Comparison of ENCODE assay signal across 11 cellular contexts in the genomic region with DNA sequence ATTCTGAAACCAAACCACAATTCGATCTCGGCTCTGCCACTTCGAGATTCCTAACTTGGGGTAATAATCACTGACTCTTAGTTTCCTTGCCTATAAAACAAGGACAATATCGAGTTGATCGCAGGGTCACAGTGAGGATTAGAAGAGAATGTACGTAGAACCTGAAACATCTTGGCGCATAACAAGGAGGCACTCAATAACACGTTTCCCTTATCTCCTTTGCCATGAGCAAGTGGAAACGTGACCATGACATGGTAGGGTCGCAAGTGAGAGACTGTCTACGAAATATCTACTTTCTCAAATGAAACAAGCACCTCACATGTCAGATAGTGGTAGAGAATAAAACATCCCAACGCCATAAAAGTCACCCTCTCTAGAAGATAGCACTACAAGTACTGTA. TPM values are rescaled to one million over a fixed set of nuclear protein-coding genes. Genes with fewer than 3 reads are reported as not detected.
DNase-seq lines count a peak whose midpoint lies in the region; ATAC-seq lines count a peak whose summit lies in the region.
"Had no signal": no experiment of that assay in that cellular context is flagged by ENCODE, and none has a peak within 500 bp of the region (broad histone marks: within the 10 kb centered on the region; RNA-seq: fewer than 3 reads in every experiment).

No MANE protein-coding gene starts in this region.

- H3K27me3 Mint-ChIP-seq in stimulated activated naive CD8-positive, alpha-beta T cell treated with anti-CD3 and anti-CD28 coated beads, Interleukin-15, Interleukin-2, amounts not matched to agents 100 ng/mL and 50 ng/mL, for 24 hours, result no peaks in the 10 kb centered on the region
- H3K27me3 Mint-ChIP-seq in activated naive CD8-positive, alpha-beta T cell treated with anti-CD3 and anti-CD28 coated beads, Interleukin-2, amount 50 U/mL, for 24 hours, result no peaks in the 10 kb centered on the region

- no peak overlapping the region for H3K18ac ChIP-seq in mesenchymal stem cell (ENCODE audit: low read depth in 1 of 2, low read length in 2 of 2)

- H3K4me1 Mint-ChIP-seq in stimulated activated naive CD8-positive, alpha-beta T cell treated with anti-CD3 and anti-CD28 coated beads, Interleukin-15, Interleukin-2, amounts not matched to agents 100 ng/mL and 50 ng/mL, for 24 hours (ENCODE audit: low read depth), result peaks cover 66% of the 10 kb centered on the region
- peaks cover 64% of the 10 kb centered on the region for H3K4me1 Mint-ChIP-seq in activated naive CD8-positive, alpha-beta T cell treated with anti-CD3 and anti-CD28 coated beads, Interleukin-2, amount 50 U/mL, for 24 hours

- H3K9ac ChIP-seq in mesenchymal stem cell (ENCODE audit: low read length), result peak overlapping the region; percentile 98

- no peak overlapping the region for H3K23ac ChIP-seq in mesenchymal stem cell (ENCODE audit: low read length in 2 of 2)

- DNase-seq in stimulated activated naive CD8-positive, alpha-beta T cell treated with anti-CD3 and anti-CD28 coated beads, Interleukin-15, Interleukin-2, amounts not matched to agents 100 U/mL and 50 U/mL, for 24 hours, result no peak
- no peak for DNase-seq in activated naive CD8-positive, alpha-beta T cell treated with anti-CD3 and anti-CD28 coated beads, Interleukin-2, amount 50 U/mL, for 24 hours
- no peak for DNase-seq in mesenchymal stem cell
- no peak for DNase-seq in GOT3 (lab: John Stamatoyannopoulos, UW)
- no peak for DNase-seq in AG08396 (ENCODE audit: low spot score)
- DNase-seq: foreskin keratinocyte, pancreas, Right ventricle myocardium superior had no signal

- H3K36me3 Mint-ChIP-seq in stimulated activated naive CD8-positive, alpha-beta T cell treated with anti-CD3 and anti-CD28 coated beads, Interleukin-15, Interleukin-2, amounts not matched to agents 100 ng/mL and 50 ng/mL, for 24 hours (ENCODE audit: low read depth), result peaks cover 17% of the 10 kb centered on the region
- peaks cover 14% of the 10 kb centered on the region for H3K36me3 Mint-ChIP-seq in activated naive CD8-positive, alpha-beta T cell treated with anti-CD3 and anti-CD28 coated beads, Interleukin-2, amount 50 U/mL, for 24 hours (ENCODE audit: low read depth)

- no peak overlapping the region for H3K4me2 ChIP-seq in mesenchymal stem cell (ENCODE audit: low read length, poor library complexity, severe bottlenecking)

- H3K27ac ChIP-seq in mesenchymal stem cell (ENCODE audit: low read length, poor library complexity, severe bottlenecking), result no peak overlapping the region
- H3K27ac ChIP-seq: foreskin keratinocyte had no signal

- H3K79me1 ChIP-seq in mesenchymal stem cell (replicated peaks; ENCODE audit: low read length, poor library complexity, severe bottlenecking), result peaks cover 7% of the 10 kb centered on the region

- no peak overlapping the region for H2AK5ac ChIP-seq in mesenchymal stem cell (ENCODE audit: low read length, severe bottlenecking)

- no peaks in the 10 kb centered on the region for H3K9me3 Mint-ChIP-seq in stimulated activated naive CD8-positive, alpha-beta T cell treated with anti-CD3 and anti-CD28 coated beads, Interleukin-15, Interleukin-2, amounts not matched to agents 100 ng/mL and 50 ng/mL, for 24 hours
- no peaks in the 10 kb centered on the region for H3K9me3 Mint-ChIP-seq in activated naive CD8-positive, alpha-beta T cell treated with anti-CD3 and anti-CD28 coated beads, Interleukin-2, amount 50 U/mL, for 24 hours

- peak overlapping the region in 1 of 2 experiments; percentile 81 for H3K4me3 ChIP-seq in mesenchymal stem cell (ENCODE audit: insufficient read depth in 1 of 2, low read depth in 1 of 2, low read length in 2 of 2)

- peak overlapping the region; percentile 50 for H3K27ac Mint-ChIP-seq in stimulated activated naive CD8-positive, alpha-beta T cell treated with anti-CD3 and anti-CD28 coated beads, Interleukin-15, Interleukin-2, amounts not matched to agents 100 ng/mL and 50 ng/mL, for 24 hours
- H3K27ac Mint-ChIP-seq in activated naive CD8-positive, alpha-beta T cell treated with anti-CD3 and anti-CD28 coated beads, Interleukin-2, amount 50 U/mL, for 24 hours, result peak overlapping the region; percentile 79

- no peak overlapping the region for H2BK5ac ChIP-seq in mesenchymal stem cell (ENCODE audit: low read depth, low read length, poor library complexity, severe bottlenecking)

- WGBS in mesenchymal stem cell, result 95% methylated on average over 12 of the region's 12 CpGs

- H2BK15ac ChIP-seq in mesenchymal stem cell (ENCODE audit: low read depth, poor library complexity, severe bottlenecking), result no peak overlapping the region

- no peak for ATAC-seq in stimulated activated naive CD8-positive, alpha-beta T cell treated with anti-CD3 and anti-CD28 coated beads, Interleukin-15, Interleukin-2, amounts not matched to agents 100 U/mL and 50 U/mL, for 24 hours
- no peak for ATAC-seq in activated naive CD8-positive, alpha-beta T cell treated with anti-CD3 and anti-CD28 coated beads, Interleukin-2, amount 50 U/mL, for 24 hours
- ATAC-seq in GM19452 (IDR thresholded peaks at IDR 0.05; ENCODE audit: unreplicated experiment) (no peak), HG03565 (IDR thresholded peaks at IDR 0.05; ENCODE audit: unreplicated experiment) (no peak)
- ATAC-seq: foreskin keratinocyte, pancreas had no signal

- no peak overlapping the region for H3K14ac ChIP-seq in mesenchymal stem cell (ENCODE audit: low read length in 2 of 2)

- H4K8ac ChIP-seq in mesenchymal stem cell (ENCODE audit: low read length), result no peak overlapping the region

- H4K91ac ChIP-seq in mesenchymal stem cell (ENCODE audit: low read length), result no peak overlapping the region

- H3K36me3 ChIP-seq in mesenchymal stem cell (ENCODE audit: control insufficient read depth in 1 of 2, insufficient read depth in 2 of 2, low read depth in 1 of 2, low read length in 2 of 2), result no peaks in the 10 kb centered on the region
- H3K36me3 ChIP-seq: pancreas had no signal

- H2BK120ac ChIP-seq in mesenchymal stem cell (ENCODE audit: low read depth, low read length), result no peak overlapping the region

- no peak overlapping the region for H3K4ac ChIP-seq in mesenchymal stem cell (ENCODE audit: low read depth in 1 of 2, low read length in 2 of 2)

- peaks cover 6% of the 10 kb centered on the region for H3K4me1 ChIP-seq in mesenchymal stem cell (ENCODE audit: control insufficient read depth, insufficient read depth, low read depth, low read length)

- no peaks in the 10 kb centered on the region for H3K27me3 ChIP-seq in mesenchymal stem cell (ENCODE audit: control insufficient read depth in 1 of 2, insufficient read depth in 1 of 2, low read length in 2 of 2)
- H3K27me3 ChIP-seq: foreskin keratinocyte, pancreas had no signal

- H2AFZ ChIP-seq in mesenchymal stem cell (ENCODE audit: low read depth, low read length), result no peak overlapping the region

- H2BK12ac ChIP-seq in mesenchymal stem cell (ENCODE audit: low read length in 2 of 2), result no peak overlapping the region

- peak overlapping the region; percentile 89 for H3K4me3 Mint-ChIP-seq in stimulated activated naive CD8-positive, alpha-beta T cell treated with anti-CD3 and anti-CD28 coated beads, Interleukin-15, Interleukin-2, amounts not matched to agents 100 ng/mL and 50 ng/mL, for 24 hours
- peak overlapping the region; percentile 86 for H3K4me3 Mint-ChIP-seq in activated naive CD8-positive, alpha-beta T cell treated with anti-CD3 and anti-CD28 coated beads, Interleukin-2, amount 50 U/mL, for 24 hours

- H3K9me3 ChIP-seq in mesenchymal stem cell (ENCODE audit: control insufficient read depth, low read length), result no peaks in the 10 kb centered on the region
- H3K9me3 ChIP-seq: pancreas had no signal

RNA-seq across cellular contexts. Expression of a gene that starts 2.3 kb away (rescaled TPM):
- polyA plus RNA-seq in mesenchymal stem cell (2013, experiment 1 of 2), result 68.9 TPM
- polyA plus RNA-seq in mesenchymal stem cell (2013, experiment 2 of 2), result 65.7 TPM
